ENCODE assay signal across 8 cellular contexts in the genomic region with DNA sequence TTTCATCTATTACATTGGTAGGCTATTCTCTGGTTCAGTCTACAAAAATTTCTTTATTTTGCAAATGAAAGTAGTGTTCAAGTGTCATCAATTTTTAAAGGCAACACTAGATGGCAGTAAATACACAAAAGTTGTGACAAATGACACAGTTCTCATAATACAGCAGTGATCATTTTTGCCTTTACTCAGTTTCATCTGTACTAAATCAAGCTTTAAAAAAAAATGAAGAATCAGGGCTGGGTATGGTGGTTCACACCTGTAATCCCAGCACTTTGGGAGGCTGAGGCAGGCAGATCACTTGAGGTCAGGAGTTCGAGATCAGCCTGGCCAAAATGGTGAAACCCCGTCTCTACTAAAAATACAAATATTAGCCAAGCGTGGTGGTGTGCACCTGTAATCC.
DNase-seq lines count a peak whose midpoint lies in the region; ATAC-seq, FAIRE-seq and TF ChIP-seq lines count a peak whose summit lies in the region.
"Not testable (repeated sequence)": the region's sequence is repeated elsewhere in the genome, so short reads cannot be mapped to it uniquely, and the experiment has no call there.

No MANE protein-coding gene starts in this region.

- intact Hi-C loops in heart left ventricle (cut with DNase I) = loop anchor here in 9 of 10 donors (1.0 to 10.0 kb wide), 11 partner anchors 148 to 661 kb away; a partner anchor contains a TSS

- not testable (repeated sequence) for H3K9me3 ChIP-seq in SK-N-MC (ENCODE audit: low read depth, low read length); heart left ventricle

- peak; percentile 39 for TF ChIP-seq CTCF in bronchial epithelial cell (IDR thresholded peaks at IDR 0.05; ENCODE audit: insufficient read depth, low read length, severe bottlenecking)
- peak; percentile 43 to 72 (median 60) for TF ChIP-seq CTCF in heart left ventricle (IDR thresholded peaks at IDR 0.05)

- not testable (repeated sequence) for H3K4me3 Mint-ChIP-seq in naive thymus-derived CD8-positive, alpha-beta T cell

- not testable (repeated sequence) for H3K9me3 Mint-ChIP-seq in naive thymus-derived CD8-positive, alpha-beta T cell

- TF ChIP-seq POLR2A in heart left ventricle (IDR thresholded peaks at IDR 0.05) = not testable (repeated sequence)

- ATAC-seq in HG03378 (IDR thresholded peaks at IDR 0.05; ENCODE audit: unreplicated experiment) (peak; percentile 47), heart left ventricle (peak in 1 of 4 donors; percentile 58)
- peak; percentile 56 to 66 for ATAC-seq in naive thymus-derived CD8-positive, alpha-beta T cell

- H3K36me3 ChIP-seq in SK-N-MC (ENCODE audit: insufficient read depth, low read length); bronchial epithelial cell (ENCODE audit: control insufficient read depth, insufficient read depth, low read length): not testable (repeated sequence)
- peaks cover 0 to 13% (median 5%) of the 10 kb centered on the region in 9 donors for H3K36me3 ChIP-seq in heart left ventricle

- peak; percentile 54 for DNase-seq in DMS53 (lab: John Stamatoyannopoulos, UW)
- DNase-seq in NCI-H2171 treated with DMSO at 0.1 percent for 48 hours (lab: John Stamatoyannopoulos, UW) = peak; percentile 44
- DNase-seq in SK-N-MC (ENCODE audit: low read depth, low spot score) = peak; percentile 10
- DNase-seq in bronchial epithelial cell (ENCODE audit: low read depth) = peak; percentile 60
- DNase-seq in heart left ventricle = not testable (repeated sequence)
- peak in 3 of 10 donors; percentile 54 to 65 (median 62) for DNase-seq in naive thymus-derived CD8-positive, alpha-beta T cell
- DNase-seq in urothelium cell line (ENCODE audit: low spot score) = peak; percentile 41

- 94 to 98% (median 98%) methylated on average over 3 of the region's 3 CpGs for WGBS in heart left ventricle, 4 donors

- not testable (repeated sequence) for H3K27ac Mint-ChIP-seq in naive thymus-derived CD8-positive, alpha-beta T cell

- POLR2A ChIA-PET in naive thymus-derived CD8-positive, alpha-beta T cell (lab: Charles Lee) = not testable (repeated sequence)

- not testable (repeated sequence) for H3K4me3 ChIP-seq in SK-N-MC; bronchial epithelial cell (ENCODE audit: low read depth, low read length); heart left ventricle

- H3K36me3 Mint-ChIP-seq in naive thymus-derived CD8-positive, alpha-beta T cell = peaks cover 6 to 13% (median 7%) of the 10 kb centered on the region in 3 donors

- not testable (repeated sequence) for H3K27ac ChIP-seq in SK-N-MC, heart left ventricle

- H3K4me1 Mint-ChIP-seq in naive thymus-derived CD8-positive, alpha-beta T cell = not testable (repeated sequence)

- not testable (repeated sequence) for H3K9ac ChIP-seq in SK-N-MC (ENCODE audit: insufficient read length)

- H3K27me3 ChIP-seq in bronchial epithelial cell (ENCODE audit: control insufficient read depth, insufficient read depth, low read length); heart left ventricle: not testable (repeated sequence)

- not testable (repeated sequence) for H3K4me1 ChIP-seq in heart left ventricle

- not testable (repeated sequence) for FAIRE-seq in bronchial epithelial cell (lab: Jason Lieb, UNC); urothelium cell line (lab: Jason Lieb, UNC)

- not testable (repeated sequence) for H3K27me3 Mint-ChIP-seq in naive thymus-derived CD8-positive, alpha-beta T cell
